ENCODE assay signal across 17 cellular contexts in genomic region chr7:84914598-84914997, GRCh38.
DNase-seq lines count a peak whose midpoint lies in the region; ATAC-seq and TF ChIP-seq lines count a peak whose summit lies in the region.
"Had no signal": no experiment of that assay in that cellular context is flagged by ENCODE, and none has a peak within 500 bp of the region (broad histone marks: within the 10 kb centered on the region; RNA-seq: fewer than 3 reads in every experiment).

No MANE protein-coding gene starts in this region.

- CTCF ChIA-PET in WTC11 (lab: Charles Lee), result interaction anchor here (0.8 kb wide), 1 partner anchor 110 kb away, joined by 4 read pairs; no protein-coding TSS in a partner anchor

- no peaks in the 10 kb centered on the region for H3K27me3 ChIP-seq in mesendoderm (ENCODE audit: insufficient read depth, low read length, poor library complexity)
- H3K27me3 ChIP-seq in H7 (ENCODE audit: control insufficient read depth, insufficient read depth, low read length), result no peaks in the 10 kb centered on the region
- H3K27me3 ChIP-seq: colonic mucosa, ovary, tibial artery had no signal

- H3K4ac ChIP-seq in mesendoderm (ENCODE audit: low read depth, low read length), result no peak overlapping the region

- H3K27ac Mint-ChIP-seq in WTC11, result no peak overlapping the region
- H3K27ac Mint-ChIP-seq: activated CD4-positive, alpha-beta T cell treated with anti-CD3 and anti-CD28 coated beads for 36 hours had no signal

- H3K4me1 Mint-ChIP-seq in WTC11, result peaks cover 52% of the 10 kb centered on the region
- H3K4me1 Mint-ChIP-seq: activated CD4-positive, alpha-beta T cell treated with anti-CD3 and anti-CD28 coated beads for 36 hours had no signal

- H3K9me3 Mint-ChIP-seq in WTC11, result peaks cover 17% of the 10 kb centered on the region

- no peak overlapping the region for H3K27ac ChIP-seq in mesendoderm (ENCODE audit: low read depth, low read length)
- H3K27ac ChIP-seq: colonic mucosa, ovary, tibial artery had no signal

- TF ChIP-seq CTCF in WTC11 (IDR thresholded peaks at IDR 0.05), result no peak

- H4K8ac ChIP-seq in mesendoderm (ENCODE audit: low read depth, low read length), result no peak overlapping the region

- H3K79me2 ChIP-seq in mesendoderm (ENCODE audit: control insufficient read depth, insufficient read depth, low read length), result no peaks in the 10 kb centered on the region

- DNase-seq in NCI-H1105 treated with DMSO at 0.1 percent for 48 hours (lab: John Stamatoyannopoulos, UW), result peak; percentile 6
- no peak for DNase-seq in NCI-H1105 (lab: John Stamatoyannopoulos, UW)
- DNase-seq in WTC11 (ENCODE audit: low spot score), result no peak
- DNase-seq in mesendoderm, result peak; percentile 56
- DNase-seq in H7, result no peak
- DNase-seq: activated CD4-positive, alpha-beta T cell treated with anti-CD3 and anti-CD28 coated beads for 36 hours; activated T-cell treated with anti-CD3 and anti-CD28 coated beads, Interleukin-2, amount 50 U/mL, for 48 hours; colonic mucosa; DMS79 treated with DMSO at 0.1 percent for 48 hours; GOT3; mucosa of descending colon; NCI-H1436 treated with DMSO at 0.1 percent for 48 hours; ovary; tibial artery had no signal

- no peak overlapping the region for H2BK15ac ChIP-seq in mesendoderm (replicated peaks; ENCODE audit: low read depth)

- WGBS in mesendoderm (ENCODE audit: extremely low coverage, insufficient coverage, low lambda C conversion rate), result no CpG with 5 or more reads among the region's 1 CpG

- ATAC-seq in WTC11 (peak; percentile 69), HG02610 (IDR thresholded peaks at IDR 0.05; ENCODE audit: unreplicated experiment) (no peak), HG03460 (IDR thresholded peaks at IDR 0.05; ENCODE audit: unreplicated experiment) (no peak)
- ATAC-seq: activated CD4-positive, alpha-beta T cell treated with anti-CD3 and anti-CD28 coated beads for 36 hours; mucosa of descending colon had no signal

- H3K36me3 Mint-ChIP-seq in WTC11, result peaks cover 17% of the 10 kb centered on the region

- H2BK5ac ChIP-seq in mesendoderm (ENCODE audit: low read length), result no peak overlapping the region

- no peak overlapping the region for H2BK120ac ChIP-seq in mesendoderm (ENCODE audit: low read depth, low read length)

- H3K4me3 Mint-ChIP-seq in WTC11, result no peak overlapping the region
- H3K4me3 Mint-ChIP-seq: activated CD4-positive, alpha-beta T cell treated with anti-CD3 and anti-CD28 coated beads for 36 hours had no signal

- H3K4me3 ChIP-seq in mesendoderm (ENCODE audit: low read length) (no peak overlapping the region), H7 (ENCODE audit: insufficient read depth, low read depth, low read length) (no peak overlapping the region)
- H3K4me3 ChIP-seq: colonic mucosa, mucosa of descending colon, ovary, tibial artery had no signal

- H3K27me3 Mint-ChIP-seq in WTC11 (ENCODE audit: low read depth), result no peaks in the 10 kb centered on the region
- H3K27me3 Mint-ChIP-seq: activated CD4-positive, alpha-beta T cell treated with anti-CD3 and anti-CD28 coated beads for 36 hours had no signal

- H3K4me2 ChIP-seq in mesendoderm (ENCODE audit: low read length), result no peak overlapping the region

- no peak overlapping the region for H4K5ac ChIP-seq in mesendoderm (ENCODE audit: low read length)

- peak; percentile 40 for TF ChIP-seq RAD21 in Ishikawa (IDR thresholded peaks at IDR 0.05; ENCODE audit: low read depth)

- H3K56ac ChIP-seq in mesendoderm (ENCODE audit: low read length), result no peak overlapping the region

- no peak overlapping the region for H3K18ac ChIP-seq in mesendoderm (ENCODE audit: low read length)

- no peak overlapping the region for H3K23ac ChIP-seq in mesendoderm (ENCODE audit: low read length)

- H3K9ac ChIP-seq in mesendoderm (ENCODE audit: low read length), result no peak overlapping the region

- H2AK5ac ChIP-seq in mesendoderm (ENCODE audit: low read length), result no peak overlapping the region

- no peaks in the 10 kb centered on the region for H3K4me1 ChIP-seq in mesendoderm (ENCODE audit: control insufficient read depth, low read depth, low read length)
- H3K4me1 ChIP-seq: colonic mucosa had no signal

- no peak for TF ChIP-seq EP300 in Ishikawa (IDR thresholded peaks at IDR 0.05; ENCODE audit: borderline replicate concordance)

- H3K79me1 ChIP-seq in mesendoderm (ENCODE audit: low read length), result no peaks in the 10 kb centered on the region

- no peaks in the 10 kb centered on the region for H3K36me3 ChIP-seq in mesendoderm (ENCODE audit: control insufficient read depth, insufficient read depth, low read length)
- no peaks in the 10 kb centered on the region for H3K36me3 ChIP-seq in H7 (replicated peaks; ENCODE audit: control insufficient read depth, insufficient read depth, low read length)
- H3K36me3 ChIP-seq: colonic mucosa, ovary, tibial artery had no signal

- POLR2A ChIA-PET in WTC11 (lab: Charles Lee), result no interaction called here

TF ChIP-seq in Ishikawa, 13 proteins besides CTCF, POLR2A, EP300 and RAD21 (continues in another document):
- TF ChIP-seq EGR1 (IDR thresholded peaks at IDR 0.05), result no peak
- TF ChIP-seq REST (IDR thresholded peaks at IDR 0.05; ENCODE audit: low read depth), result no peak
- TF ChIP-seq FOXM1 (IDR thresholded peaks at IDR 0.05; ENCODE audit: borderline replicate concordance, low read depth), result no peak
- no peak for TF ChIP-seq CREB1 (IDR thresholded peaks at IDR 0.05; ENCODE audit: low read depth)
- no peak for TF ChIP-seq USF1 (IDR thresholded peaks at IDR 0.05)

TF ChIP-seq in WTC11, 78 proteins besides CTCF, POLR2A, EP300 and RAD21 (continues in another document):
- no peak for TF ChIP-seq RELA (CRISPR knock-in tag; IDR thresholded peaks at IDR 0.05; ENCODE audit: borderline replicate concordance)
- TF ChIP-seq JUN (CRISPR knock-in tag; IDR thresholded peaks at IDR 0.05), result no peak
- no peak for TF ChIP-seq GTF2I (CRISPR knock-in tag; conservative IDR thresholded peaks at IDR 0.05)
- no peak for TF ChIP-seq MXD4 (CRISPR knock-in tag; IDR thresholded peaks at IDR 0.05; ENCODE audit: borderline replicate concordance)
- TF ChIP-seq STAT6 (CRISPR knock-in tag; conservative IDR thresholded peaks at IDR 0.05; ENCODE audit: low read depth), result no peak
- TF ChIP-seq PREB (CRISPR knock-in tag; IDR thresholded peaks at IDR 0.05; ENCODE audit: borderline replicate concordance), result no peak
- TF ChIP-seq ZNF425 (CRISPR knock-in tag; conservative IDR thresholded peaks at IDR 0.05), result no peak
- no peak for TF ChIP-seq TEAD1 (CRISPR knock-in tag; IDR thresholded peaks at IDR 0.05)
- no peak for TF ChIP-seq ATF1 (CRISPR knock-in tag; IDR thresholded peaks at IDR 0.05)
- TF ChIP-seq IRF1 (CRISPR knock-in tag; IDR thresholded peaks at IDR 0.05), result no peak

Comparison
In these comparisons a context has a peak if more than half of its experiments do, and no peak if none do; other contexts are left out.
1. DNase-seq: peak in NCI-H1105 treated with DMSO at 0.1 percent for 48 hours (single experiment) and mesendoderm (single experiment); none in NCI-H1105 (single experiment), WTC11 (single experiment) and H7 (single experiment).